Comparison of ENCODE assay signal across 11 cellular contexts in genomic region chr1:45552309-45552708, GRCh38. TPM values are rescaled to one million over a fixed set of nuclear protein-coding genes. Genes with fewer than 3 reads are reported as not detected.
DNase-seq lines count a peak whose midpoint lies in the region; ATAC-seq and TF ChIP-seq lines count a peak whose summit lies in the region.
"Had no signal": no experiment of that assay in that cellular context is flagged by ENCODE, and none has a peak within 500 bp of the region (broad histone marks: within the 10 kb centered on the region; RNA-seq: fewer than 3 reads in every experiment).

No MANE protein-coding gene starts in this region.

- H3K27ac ChIP-seq in OCI-LY3 (ENCODE audit: low read length) (no peak overlapping the region), thyroid gland (no peak overlapping the region), vagina (no peak overlapping the region)

- ATAC-seq in GM18867 (IDR thresholded peaks at IDR 0.05; ENCODE audit: unreplicated experiment), result no peak
- no peak for ATAC-seq in HG03097 (IDR thresholded peaks at IDR 0.05; ENCODE audit: low FRiP score, unreplicated experiment)

- H4K20me1 ChIP-seq in OCI-LY3 (ENCODE audit: insufficient read depth, low read length), result no peaks in the 10 kb centered on the region

- peaks cover 39% of the 10 kb centered on the region for H3K79me2 ChIP-seq in OCI-LY3 (ENCODE audit: low read length)

- H3K27ac Mint-ChIP-seq in activated naive CD4-positive, alpha-beta T cell treated with anti-CD3 and anti-CD28 coated beads, Interleukin-2, amount 10 ng/mL, durations not matched to agents 7 days and 5 days, result peak overlapping the region; percentile 3

- H3K27me3 Mint-ChIP-seq in activated naive CD4-positive, alpha-beta T cell treated with anti-CD3 and anti-CD28 coated beads, Interleukin-2, amount 10 ng/mL, durations not matched to agents 7 days and 5 days, result peaks cover 4% of the 10 kb centered on the region

- H3K4me1 ChIP-seq in OCI-LY3 (ENCODE audit: low read length) (peaks cover 7% of the 10 kb centered on the region), thyroid gland (peaks cover 19 to 24% of the 10 kb centered on the region in 2 donors), vagina (peaks cover 45% of the 10 kb centered on the region)

- peak overlapping the region; percentile 56 for H3K4me3 Mint-ChIP-seq in activated naive CD4-positive, alpha-beta T cell treated with anti-CD3 and anti-CD28 coated beads, Interleukin-2, amount 10 ng/mL, durations not matched to agents 7 days and 5 days

- no peaks in the 10 kb centered on the region for H3K9me3 Mint-ChIP-seq in activated naive CD4-positive, alpha-beta T cell treated with anti-CD3 and anti-CD28 coated beads, Interleukin-2, amount 10 ng/mL, durations not matched to agents 7 days and 5 days

- H3K9me3 ChIP-seq in OCI-LY3 (ENCODE audit: insufficient read depth, low read length), result no peaks in the 10 kb centered on the region
- H3K9me3 ChIP-seq in thyroid gland, result no peaks in the 10 kb centered on the region
- no peaks in the 10 kb centered on the region for H3K9me3 ChIP-seq in vagina
- H3K9me3 ChIP-seq: breast epithelium had no signal

- intact Hi-C loops in thyroid gland (cut with DNase I) (no loop called here), vagina (cut with DNase I) (no loop called here)

- TF ChIP-seq POLR2A in thyroid gland (IDR thresholded peaks at IDR 0.05) (no peak), vagina (IDR thresholded peaks at IDR 0.05) (no peak)

- DNase-seq in activated naive CD4-positive, alpha-beta T cell treated with anti-CD3 and anti-CD28 coated beads, Interleukin-2, amount 10 ng/mL, durations not matched to agents 7 days and 5 days, result no peak
- DNase-seq in activated naive CD4-positive, alpha-beta T cell treated with anti-CD3 and anti-CD28 coated beads, Interleukin-2, amount 50 U/mL, for 16 hours, result no peak
- no peak for DNase-seq in fibroblast of villous mesenchyme (ENCODE audit: low read depth)
- peak; percentile 90 to 94 for DNase-seq in thyroid gland
- DNase-seq in vagina (ENCODE audit: extremely low spot score in 2 of 2), result no peak
- DNase-seq: Kasumi-1 had no signal

- TF ChIP-seq CTCF in OCI-LY3 (IDR thresholded peaks at IDR 0.05; ENCODE audit: low read depth, low read length) (no peak), fibroblast of villous mesenchyme (IDR thresholded peaks at IDR 0.05; ENCODE audit: insufficient read depth, low read depth, low read length) (no peak), thyroid gland (IDR thresholded peaks at IDR 0.05) (no peak), vagina (IDR thresholded peaks at IDR 0.05) (no peak)

- 29 to 32% methylated on average over 1 of the region's 1 CpG for WGBS in thyroid gland, 2 donors

- CTCF ChIA-PET in activated naive CD4-positive, alpha-beta T cell treated with anti-CD3 and anti-CD28 coated beads, Interleukin-2, amount 10 ng/mL, durations not matched to agents 7 days and 5 days (lab: Charles Lee), result no interaction called here

- peaks cover 31% of the 10 kb centered on the region for H3K4me1 Mint-ChIP-seq in activated naive CD4-positive, alpha-beta T cell treated with anti-CD3 and anti-CD28 coated beads, Interleukin-2, amount 10 ng/mL, durations not matched to agents 7 days and 5 days

- H2AFZ ChIP-seq in OCI-LY3 (ENCODE audit: low read depth, low read length), result no peak overlapping the region

- H3K36me3 Mint-ChIP-seq in activated naive CD4-positive, alpha-beta T cell treated with anti-CD3 and anti-CD28 coated beads, Interleukin-2, amount 10 ng/mL, durations not matched to agents 7 days and 5 days, result peaks cover 13% of the 10 kb centered on the region

- no peaks in the 10 kb centered on the region for H3K27me3 ChIP-seq in OCI-LY3 (ENCODE audit: low read depth, low read length)
- H3K27me3 ChIP-seq in thyroid gland, result no peaks in the 10 kb centered on the region
- H3K27me3 ChIP-seq in vagina, result no peaks in the 10 kb centered on the region
- H3K27me3 ChIP-seq: breast epithelium had no signal

- H3K9ac ChIP-seq in OCI-LY3 (ENCODE audit: low read length), result no peak overlapping the region

- no peak overlapping the region for H3K4me2 ChIP-seq in OCI-LY3 (ENCODE audit: low read length)

- H3K36me3 ChIP-seq in OCI-LY3 (replicated peaks; ENCODE audit: low read depth, low read length) (peaks cover 10% of the 10 kb centered on the region), thyroid gland (no peaks in the 10 kb centered on the region), vagina (no peaks in the 10 kb centered on the region)
- H3K36me3 ChIP-seq: breast epithelium had no signal

- H3K4me3 ChIP-seq in OCI-LY3 (ENCODE audit: low read length) (peak overlapping the region; percentile 18; the same call in 1 of the 2 replicates), fibroblast of villous mesenchyme (ENCODE audit: low read depth, low read length) (peak overlapping the region; percentile 77), thyroid gland (replicated peaks in 1 of 3) (no peak overlapping the region), vagina (no peak overlapping the region)

RNA-seq across cellular contexts. Expression of gene AKR1A1, which starts 1.7 kb away (rescaled TPM):
- total RNA-seq in fibroblast of villous mesenchyme (158 TPM in 2 replicates), thyroid gland (100 to 1,000 TPM in 3 of 4 donors, 10 to 100 TPM in 1; 67.5 to 143 (median 127) TPM), vagina (80.3 TPM)

RNA-seq across cellular contexts. Expression of gene PRDX1, which starts 30.6 kb away (rescaled TPM):
- 361 and 523 TPM in 2 replicates for total RNA-seq in fibroblast of villous mesenchyme
- total RNA-seq in thyroid gland, result 1,000 to 10,000 TPM in 2 of 4 donors, 100 to 1,000 TPM in 2; 872 to 1,202 (median 1,015) TPM
- total RNA-seq in vagina, result 239 TPM

RNA-seq across cellular contexts. Expression of gene NASP, which starts 31.5 kb away (rescaled TPM):
- 44.1 and 50.5 TPM in 2 replicates for total RNA-seq in fibroblast of villous mesenchyme
- 10 to 100 TPM; 45.8 to 98.3 (median 75.1) TPM for total RNA-seq in thyroid gland
- 57.9 TPM for total RNA-seq in vagina

RNA-seq across cellular contexts. Expression of gene MMACHC, which starts 52.2 kb away (rescaled TPM):
- total RNA-seq in fibroblast of villous mesenchyme, result 3.9 and 5.6 TPM in 2 replicates
- total RNA-seq in thyroid gland, result 1 to 10 TPM; 1.3 to 5.9 (median 5.0) TPM
- 3.2 TPM for total RNA-seq in vagina

RNA-seq across cellular contexts. Expression of gene CCDC163, which starts 52.4 kb away (rescaled TPM):
- total RNA-seq in fibroblast of villous mesenchyme (1.3 and 1.9 TPM in 2 replicates), thyroid gland (1 to 10 TPM in 2 of 4 donors, under 1 TPM in 2; 0.40 to 1.7 (median 1.0) TPM), vagina (not detected)
- total RNA-seq: skeletal muscle tissue had no signal

Comparison
In these comparisons a context has a peak if more than half of its experiments do, and no peak if none do; other contexts are left out.
1. DNase-seq: peak in thyroid gland (2 of 2); none in activated naive CD4-positive, alpha-beta T cell treated with anti-CD3 and anti-CD28 coated beads, Interleukin-2, amount 10 ng/mL, durations not matched to agents 7 days and 5 days (single experiment), activated naive CD4-positive, alpha-beta T cell treated with anti-CD3 and anti-CD28 coated beads, Interleukin-2, amount 50 U/mL, for 16 hours (single experiment), fibroblast of villous mesenchyme (single experiment) and vagina (0 of 2).
2. H3K4me3 ChIP-seq: peak in OCI-LY3 (single experiment) and fibroblast of villous mesenchyme (single experiment); none in thyroid gland (0 of 3) and vagina (0 of 2).